8 cellular contexts compared by ENCODE assay signal in the genomic region with DNA sequence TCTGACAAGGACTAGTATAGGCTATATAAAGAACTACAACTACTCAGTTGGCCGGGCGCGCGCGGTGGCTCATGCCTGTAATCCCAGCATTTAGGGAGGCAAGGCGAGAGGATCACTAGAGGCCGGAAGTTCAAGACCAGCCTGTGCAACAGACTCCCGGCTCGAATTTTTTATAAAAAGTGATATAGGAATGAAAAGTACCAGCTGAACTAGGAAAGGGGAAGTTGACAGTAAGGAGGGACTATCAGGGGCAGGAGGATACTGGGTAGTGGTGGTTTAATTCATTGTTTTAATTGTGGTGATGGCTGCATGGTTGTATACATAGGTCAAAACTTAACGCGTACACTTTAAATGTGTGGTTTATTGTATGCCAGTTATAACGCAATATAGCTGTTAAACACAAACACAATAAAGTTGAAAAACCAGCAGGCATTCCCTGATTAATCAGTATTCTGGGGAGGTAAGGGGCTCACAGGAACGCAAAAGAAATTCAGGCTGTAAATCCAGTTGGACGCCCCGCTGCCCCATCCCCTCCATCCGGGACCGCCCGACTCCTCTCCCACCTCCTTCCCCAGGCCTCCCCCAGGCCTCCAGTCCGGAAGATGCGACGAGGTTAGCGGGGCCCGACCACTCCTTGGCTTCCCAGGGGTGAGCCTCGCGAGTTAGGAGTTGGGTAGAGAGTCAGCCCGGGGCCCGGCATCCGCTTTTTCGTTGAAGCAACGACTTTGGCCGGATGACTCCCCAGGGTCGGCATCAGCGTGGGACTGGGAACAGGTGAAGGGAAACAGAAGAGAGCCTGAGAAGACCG.
DNase-seq lines count a peak whose midpoint lies in the region; ATAC-seq and TF ChIP-seq lines count a peak whose summit lies in the region.

No MANE protein-coding gene starts in this region.

- TF ChIP-seq CTCF in 22Rv1 (IDR thresholded peaks at IDR 0.05), result no peak

- H3K36me3 Mint-ChIP-seq in effector memory CD8-positive, alpha-beta T cell (ENCODE audit: insufficient read depth), result no peaks in the 10 kb centered on the region
- H3K36me3 Mint-ChIP-seq in stimulated activated memory B cell treated with anti-CD40 and anti-IgM and Interleukin-4, amounts not matched to agents 10 μg/mL and 1 μg/mL and 100 μg/mL, for 72 hours, result no peaks in the 10 kb centered on the region

- H3K4me3 Mint-ChIP-seq in effector memory CD8-positive, alpha-beta T cell, result no peak overlapping the region
- no peak overlapping the region for H3K4me3 Mint-ChIP-seq in stimulated activated memory B cell treated with anti-CD40 and anti-IgM and Interleukin-4, amounts not matched to agents 10 μg/mL and 1 μg/mL and 100 μg/mL, for 72 hours

- no peak overlapping the region for H3K27ac Mint-ChIP-seq in effector memory CD8-positive, alpha-beta T cell
- H3K27ac Mint-ChIP-seq in stimulated activated memory B cell treated with anti-CD40 and anti-IgM and Interleukin-4, amounts not matched to agents 10 μg/mL and 1 μg/mL and 100 μg/mL, for 72 hours, result no peak overlapping the region

- H3K27me3 Mint-ChIP-seq in effector memory CD8-positive, alpha-beta T cell, result no peaks in the 10 kb centered on the region
- H3K27me3 Mint-ChIP-seq in stimulated activated memory B cell treated with anti-CD40 and anti-IgM and Interleukin-4, amounts not matched to agents 10 μg/mL and 1 μg/mL and 100 μg/mL, for 72 hours, result no peaks in the 10 kb centered on the region

- peak; percentile 83 for TF ChIP-seq POLR2A in GM18505 (IDR thresholded peaks at IDR 0.05; ENCODE audit: borderline replicate concordance, extremely low read depth, insufficient read depth, insufficient read length)

- ATAC-seq in GM18505 (IDR thresholded peaks at IDR 0.05; ENCODE audit: unreplicated experiment), result peak; percentile 64
- peak; percentile 60 for ATAC-seq in HG02884 (IDR thresholded peaks at IDR 0.05; ENCODE audit: unreplicated experiment)
- peak; percentile 76 for ATAC-seq in effector memory CD8-positive, alpha-beta T cell (replicated peaks)
- peak; percentile 91 for ATAC-seq in stimulated activated memory B cell treated with anti-CD40 and anti-IgM and Interleukin-4, amounts not matched to agents 10 μg/mL and 1 μg/mL and 100 μg/mL, for 72 hours

- peak overlapping the region; percentile 79 for H3K27ac ChIP-seq in 22Rv1

- H3K4me1 Mint-ChIP-seq in effector memory CD8-positive, alpha-beta T cell (ENCODE audit: low read depth in 2 of 2), result peaks cover 5 to 15% of the 10 kb centered on the region in 2 donors
- H3K4me1 Mint-ChIP-seq in stimulated activated memory B cell treated with anti-CD40 and anti-IgM and Interleukin-4, amounts not matched to agents 10 μg/mL and 1 μg/mL and 100 μg/mL, for 72 hours, result peaks cover 5% of the 10 kb centered on the region

- peak; percentile 88 for DNase-seq in NCI-H2171 treated with DMSO at 0.1 percent for 48 hours (lab: John Stamatoyannopoulos, UW)
- DNase-seq in activated CD4-positive, CD25-positive, alpha-beta regulatory T cell treated with anti-CD3 and anti-CD28 coated beads, Interleukin-2, amount 50 U/mL, for 72 hours, result peak; percentile 76
- peak in 2 of 3 experiments; percentile 54 to 74 for DNase-seq in effector memory CD8-positive, alpha-beta T cell
- DNase-seq in middle frontal gyrus (ENCODE audit: extremely low spot score, low spot score), result peak; percentile 68

- no peaks in the 10 kb centered on the region for H3K9me3 Mint-ChIP-seq in effector memory CD8-positive, alpha-beta T cell
- H3K9me3 Mint-ChIP-seq in stimulated activated memory B cell treated with anti-CD40 and anti-IgM and Interleukin-4, amounts not matched to agents 10 μg/mL and 1 μg/mL and 100 μg/mL, for 72 hours, result no peaks in the 10 kb centered on the region

Comparison
In these comparisons a context has a peak if more than half of its experiments do, and no peak if none do; other contexts are left out.
1. Peak in every context shown above with its lines: DNase-seq, ATAC-seq and H3K27ac ChIP-seq.